Comparison of ENCODE assay signal across 12 cellular contexts in genomic region chr12:31370645-31371620, GRCh38. TPM values are rescaled to one million over a fixed set of nuclear protein-coding genes. Genes with fewer than 3 reads are reported as not detected.
DNase-seq lines count a peak whose midpoint lies in the region; ATAC-seq, FAIRE-seq and TF ChIP-seq lines count a peak whose summit lies in the region.
"Had no signal": no experiment of that assay in that cellular context is flagged by ENCODE, and none has a peak within 500 bp of the region (broad histone marks: within the 10 kb centered on the region; RNA-seq: fewer than 3 reads in every experiment).

No MANE protein-coding gene starts in this region.

- no peak overlapping the region for H3K9ac ChIP-seq in fibroblast of lung (ENCODE audit: insufficient read depth, low read length)
- H3K9ac ChIP-seq: BLaER1 treated with 17β-estradiol and CSF1 and Interleukin-3, amounts not matched to agents 10 nM and 100 nM had no signal

- TF ChIP-seq CTCF in fibroblast of lung (conservative IDR thresholded peaks at IDR 0.05 in 1 of 2, IDR thresholded peaks at IDR 0.05 in 1 of 2; ENCODE audit: low read depth in 1 of 2, low read length in 2 of 2) (no peak), nephron (IDR thresholded peaks at IDR 0.05; ENCODE audit: unreplicated experiment in 3 of 3) (no peak), GM13976 (IDR thresholded peaks at IDR 0.05; ENCODE audit: borderline replicate concordance, control extremely low read depth, extremely low read depth, insufficient read depth, missing control alignments) (no peak)

- DNase-seq in COLO668 (lab: John Stamatoyannopoulos, UW; ENCODE audit: unreplicated experiment): peak; percentile 3
- peak; percentile 6 for DNase-seq in NOMO-1 treated with dmso at 0.1 percent for 144 hours (lab: John Stamatoyannopoulos, UW; ENCODE audit: unreplicated experiment)
- peak in 1 of 2 donors; percentile 19 for DNase-seq in fibroblast of lung (ENCODE audit: low read depth in 2 of 2)
- DNase-seq in GM13976 (ENCODE audit: low spot score): no peak
- DNase-seq in activated CD4-positive, alpha-beta memory T cell treated with anti-CD3 and anti-CD28 coated beads, Interleukin-2, amount 10 ng/mL, durations not matched to agents 7 days and 5 days: no peak
- no peak for DNase-seq in GM12892 (ENCODE audit: insufficient read length)
- DNase-seq: activated naive CD8-positive, alpha-beta T cell treated with anti-CD3 and anti-CD28 coated beads, Interleukin-2, amount 10 ng/mL, durations not matched to agents 7 days and 5 days had no signal

- no peak overlapping the region for H3K27ac ChIP-seq in fibroblast of lung (ENCODE audit: insufficient read depth, low read length)
- H3K27ac ChIP-seq: BLaER1 treated with 17β-estradiol and CSF1 and Interleukin-3, amounts not matched to agents 10 nM and 100 nM had no signal

- no peaks in the 10 kb centered on the region for H3K4me1 ChIP-seq in fibroblast of lung (ENCODE audit: control insufficient read depth, extremely low read depth, insufficient read depth, low read length)

- POLR2A ChIA-PET in activated CD4-positive, alpha-beta memory T cell treated with anti-CD3 and anti-CD28 coated beads, Interleukin-2, amount 10 ng/mL, durations not matched to agents 7 days and 5 days (lab: Charles Lee): interaction anchor here (0.6 kb wide), 1 partner anchor 9 kb away, joined by 3 read pairs; no protein-coding TSS in a partner anchor

- no peaks in the 10 kb centered on the region for H3K27me3 Mint-ChIP-seq in nephron (ENCODE audit: low read depth)
- peaks cover 1% of the 10 kb centered on the region for H3K27me3 Mint-ChIP-seq in activated CD4-positive, alpha-beta memory T cell treated with anti-CD3 and anti-CD28 coated beads, Interleukin-2, amount 10 ng/mL, durations not matched to agents 7 days and 5 days
- H3K27me3 Mint-ChIP-seq: memory B cell had no signal

- ATAC-seq in GM18858 (IDR thresholded peaks at IDR 0.05; ENCODE audit: unreplicated experiment): no peak
- ATAC-seq: stimulated activated effector memory CD8-positive, alpha-beta T cell treated with anti-CD3 and anti-CD28 coated beads, Interleukin-12 subunit alpha, Interleukin-12 subunit beta, amount 100 ng/mL, for 72 hours had no signal

- peaks cover 29% of the 10 kb centered on the region for H3K4me1 Mint-ChIP-seq in nephron
- no peaks in the 10 kb centered on the region for H3K4me1 Mint-ChIP-seq in activated CD4-positive, alpha-beta memory T cell treated with anti-CD3 and anti-CD28 coated beads, Interleukin-2, amount 10 ng/mL, durations not matched to agents 7 days and 5 days
- H3K4me1 Mint-ChIP-seq: activated naive CD8-positive, alpha-beta T cell treated with anti-CD3 and anti-CD28 coated beads, Interleukin-2, amount 10 ng/mL, durations not matched to agents 7 days and 5 days; memory B cell; stimulated activated effector memory CD8-positive, alpha-beta T cell treated with anti-CD3 and anti-CD28 coated beads, Interleukin-12 subunit alpha, Interleukin-12 subunit beta, amount 100 ng/mL, for 72 hours had no signal

- no peak for TF ChIP-seq POLR2A in GM12892 (IDR thresholded peaks at IDR 0.05; ENCODE audit: low read depth, low read length)

- no peaks in the 10 kb centered on the region for H4K20me1 ChIP-seq in fibroblast of lung (ENCODE audit: control insufficient read depth, extremely low read depth, insufficient read depth, low read length)
- H4K20me1 ChIP-seq: BLaER1 treated with 17β-estradiol and CSF1 and Interleukin-3, amounts not matched to agents 10 nM and 100 nM had no signal

- no peak overlapping the region for H3K4me3 ChIP-seq in fibroblast of lung (replicated peaks in 1 of 4; ENCODE audit: control extremely low read depth in 1 of 4, insufficient read depth in 1 of 4, low read depth in 3 of 4, low read length in 4 of 4)
- H3K4me3 ChIP-seq: BLaER1 treated with 17β-estradiol and CSF1 and Interleukin-3, amounts not matched to agents 10 nM and 100 nM had no signal

- H3K9me3 Mint-ChIP-seq in nephron: no peaks in the 10 kb centered on the region
- no peaks in the 10 kb centered on the region for H3K9me3 Mint-ChIP-seq in activated CD4-positive, alpha-beta memory T cell treated with anti-CD3 and anti-CD28 coated beads, Interleukin-2, amount 10 ng/mL, durations not matched to agents 7 days and 5 days
- H3K9me3 Mint-ChIP-seq: activated naive CD8-positive, alpha-beta T cell treated with anti-CD3 and anti-CD28 coated beads, Interleukin-2, amount 10 ng/mL, durations not matched to agents 7 days and 5 days; memory B cell; stimulated activated effector memory CD8-positive, alpha-beta T cell treated with anti-CD3 and anti-CD28 coated beads, Interleukin-12 subunit alpha, Interleukin-12 subunit beta, amount 100 ng/mL, for 72 hours had no signal

- H3K79me2 ChIP-seq in fibroblast of lung (ENCODE audit: control insufficient read depth, insufficient read depth, low read length): no peaks in the 10 kb centered on the region

- H3K36me3 ChIP-seq in fibroblast of lung (ENCODE audit: control insufficient read depth, insufficient read depth, low read length): no peaks in the 10 kb centered on the region
- H3K36me3 ChIP-seq: BLaER1 treated with 17β-estradiol and CSF1 and Interleukin-3, amounts not matched to agents 10 nM and 100 nM had no signal

- no peaks in the 10 kb centered on the region for H3K9me3 ChIP-seq in fibroblast of lung (ENCODE audit: control insufficient read depth, insufficient read depth, low read depth, low read length)
- H3K9me3 ChIP-seq: BLaER1 treated with 17β-estradiol and CSF1 and Interleukin-3, amounts not matched to agents 10 nM and 100 nM had no signal

- no peaks in the 10 kb centered on the region for H3K27me3 ChIP-seq in fibroblast of lung (ENCODE audit: control insufficient read depth, insufficient read depth, low read length)
- H3K27me3 ChIP-seq: BLaER1 treated with 17β-estradiol and CSF1 and Interleukin-3, amounts not matched to agents 10 nM and 100 nM had no signal

- in situ Hi-C loops in GM13976 (cut with MboI; ENCODE audit: low sequenced_read_pairs, unreplicated experiment): no loop called here

- no peak for FAIRE-seq in GM12892 (lab: Jason Lieb, UNC)

- H3K36me3 Mint-ChIP-seq in nephron (ENCODE audit: low read depth): no peaks in the 10 kb centered on the region
- no peaks in the 10 kb centered on the region for H3K36me3 Mint-ChIP-seq in activated CD4-positive, alpha-beta memory T cell treated with anti-CD3 and anti-CD28 coated beads, Interleukin-2, amount 10 ng/mL, durations not matched to agents 7 days and 5 days (ENCODE audit: low read depth)
- H3K36me3 Mint-ChIP-seq: activated naive CD8-positive, alpha-beta T cell treated with anti-CD3 and anti-CD28 coated beads, Interleukin-2, amount 10 ng/mL, durations not matched to agents 7 days and 5 days; memory B cell; stimulated activated effector memory CD8-positive, alpha-beta T cell treated with anti-CD3 and anti-CD28 coated beads, Interleukin-12 subunit alpha, Interleukin-12 subunit beta, amount 100 ng/mL, for 72 hours had no signal

- H3K4me2 ChIP-seq in fibroblast of lung (ENCODE audit: extremely low read depth, insufficient read depth, low read length): no peak overlapping the region

- CTCF ChIA-PET in activated CD4-positive, alpha-beta memory T cell treated with anti-CD3 and anti-CD28 coated beads, Interleukin-2, amount 10 ng/mL, durations not matched to agents 7 days and 5 days (lab: Charles Lee): interaction anchor here (0.9 kb wide), 1 partner anchor 99 kb away, joined by 3 read pairs; no protein-coding TSS in a partner anchor

- H3K27ac Mint-ChIP-seq in nephron: peak overlapping the region; percentile 94 to 98 (median 96)
- no peak overlapping the region for H3K27ac Mint-ChIP-seq in activated CD4-positive, alpha-beta memory T cell treated with anti-CD3 and anti-CD28 coated beads, Interleukin-2, amount 10 ng/mL, durations not matched to agents 7 days and 5 days
- H3K27ac Mint-ChIP-seq: activated naive CD8-positive, alpha-beta T cell treated with anti-CD3 and anti-CD28 coated beads, Interleukin-2, amount 10 ng/mL, durations not matched to agents 7 days and 5 days; memory B cell; stimulated activated effector memory CD8-positive, alpha-beta T cell treated with anti-CD3 and anti-CD28 coated beads, Interleukin-12 subunit alpha, Interleukin-12 subunit beta, amount 100 ng/mL, for 72 hours had no signal

- peak overlapping the region; percentile 64 to 78 (median 70) for H3K4me3 Mint-ChIP-seq in nephron
- no peak overlapping the region for H3K4me3 Mint-ChIP-seq in activated CD4-positive, alpha-beta memory T cell treated with anti-CD3 and anti-CD28 coated beads, Interleukin-2, amount 10 ng/mL, durations not matched to agents 7 days and 5 days
- H3K4me3 Mint-ChIP-seq: activated naive CD8-positive, alpha-beta T cell treated with anti-CD3 and anti-CD28 coated beads, Interleukin-2, amount 10 ng/mL, durations not matched to agents 7 days and 5 days; memory B cell; stimulated activated effector memory CD8-positive, alpha-beta T cell treated with anti-CD3 and anti-CD28 coated beads, Interleukin-12 subunit alpha, Interleukin-12 subunit beta, amount 100 ng/mL, for 72 hours had no signal

- peak overlapping the region; percentile 88 for H2AFZ ChIP-seq in fibroblast of lung (ENCODE audit: low read length)

RNA-seq across cellular contexts. Expression of gene SINHCAF, which starts 45.0 kb away (rescaled TPM):
- total RNA-seq in fibroblast of lung: 13.2 and 14.4 TPM in 2 replicates
- 12.3 and 16.4 TPM in 2 replicates for polyA plus RNA-seq in fibroblast of lung
- polyA plus RNA-seq in fibroblast of lung (2012): 6.2 and 9.5 TPM in 2 replicates
- 0.89 and 4.7 TPM in 2 replicates for polyA minus RNA-seq in fibroblast of lung (ENCODE audit: low replicate concordance)
- total RNA-seq in activated CD4-positive, alpha-beta memory T cell treated with anti-CD3 and anti-CD28 coated beads, Interleukin-2, amount 10 ng/mL, durations not matched to agents 7 days and 5 days: 100 to 1,000 TPM; 107 to 123 TPM
- 90.6 TPM for polyA plus RNA-seq in GM12892 (2012; ENCODE audit: missing spikeins)

Comparison
In these comparisons a context has a peak if more than half of its experiments do, and no peak if none do; other contexts are left out.
1. DNase-seq: peak in COLO668 (single experiment) and NOMO-1 treated with dmso at 0.1 percent for 144 hours (single experiment); none in GM13976 (single experiment), activated CD4-positive, alpha-beta memory T cell treated with anti-CD3 and anti-CD28 coated beads, Interleukin-2, amount 10 ng/mL, durations not matched to agents 7 days and 5 days (single experiment) and GM12892 (single experiment).